In the genomic region with DNA sequence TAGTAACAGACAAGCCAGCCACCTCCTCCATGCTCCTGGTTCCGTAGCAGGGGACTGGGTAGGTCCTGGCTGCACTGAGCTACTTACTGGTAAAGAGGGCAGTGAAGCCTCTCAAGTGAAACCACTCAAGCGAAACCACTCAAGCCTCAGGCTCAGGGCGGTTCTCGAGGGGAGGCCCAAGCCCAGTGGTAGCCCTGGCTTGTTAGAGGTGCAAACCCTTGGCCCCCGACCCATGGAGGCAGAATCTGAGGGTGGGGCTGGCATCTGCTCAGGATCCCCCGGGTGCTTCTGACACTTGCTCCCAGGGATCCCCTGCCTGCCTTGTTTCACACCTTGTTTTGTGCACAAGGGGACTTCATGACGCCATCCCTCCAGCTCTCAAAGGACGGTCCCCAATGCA, we compare ENCODE assay signal across 14 cellular contexts.
"Had no signal": no experiment of that assay in that cellular context is flagged by ENCODE, and none has a peak within 500 bp of the region (broad histone marks: within the 10 kb centered on the region; RNA-seq: fewer than 3 reads in every experiment).

No MANE protein-coding gene starts in this region.

- H3K4me1 ChIP-seq: tibial nerve had no signal

- H3K4me3 ChIP-seq: tibial nerve had no signal

- H3K27me3 Mint-ChIP-seq: activated CD8-positive, alpha-beta memory T cell treated with anti-CD3 and anti-CD28 coated beads, Interleukin-2, amount 10 ng/mL, durations not matched to agents 7 days and 5 days; activated naive CD4-positive, alpha-beta T cell treated with anti-CD3 and anti-CD28 coated beads, Interleukin-2, amount 10 ng/mL, durations not matched to agents 7 days and 5 days had no signal

- H3K9me3 ChIP-seq: neutrophil, tibial nerve had no signal

- H3K36me3 Mint-ChIP-seq: activated CD8-positive, alpha-beta memory T cell treated with anti-CD3 and anti-CD28 coated beads, Interleukin-2, amount 10 ng/mL, durations not matched to agents 7 days and 5 days; activated naive CD4-positive, alpha-beta T cell treated with anti-CD3 and anti-CD28 coated beads, Interleukin-2, amount 10 ng/mL, durations not matched to agents 7 days and 5 days; immature natural killer cell; naive B cell; stimulated activated memory B cell treated with anti-CD40 and anti-IgM and Interleukin-4, amounts not matched to agents 10 μg/mL and 1 μg/mL and 100 μg/mL, for 72 hours had no signal

- H3K9me3 Mint-ChIP-seq: activated naive CD4-positive, alpha-beta T cell treated with anti-CD3 and anti-CD28 coated beads, Interleukin-2, amount 10 ng/mL, durations not matched to agents 7 days and 5 days; immature natural killer cell; naive B cell; stimulated activated memory B cell treated with anti-CD40 and anti-IgM and Interleukin-4, amounts not matched to agents 10 μg/mL and 1 μg/mL and 100 μg/mL, for 72 hours had no signal

- H3K4me3 Mint-ChIP-seq: activated CD8-positive, alpha-beta memory T cell treated with anti-CD3 and anti-CD28 coated beads, Interleukin-2, amount 10 ng/mL, durations not matched to agents 7 days and 5 days; activated naive CD4-positive, alpha-beta T cell treated with anti-CD3 and anti-CD28 coated beads, Interleukin-2, amount 10 ng/mL, durations not matched to agents 7 days and 5 days; immature natural killer cell; naive B cell; stimulated activated memory B cell treated with anti-CD40 and anti-IgM and Interleukin-4, amounts not matched to agents 10 μg/mL and 1 μg/mL and 100 μg/mL, for 72 hours had no signal

- H3K36me3 ChIP-seq: neutrophil, tibial nerve had no signal

- H3K27ac ChIP-seq: epithelial cell of prostate, neutrophil, tibial nerve had no signal

- H3K27ac Mint-ChIP-seq: activated CD8-positive, alpha-beta memory T cell treated with anti-CD3 and anti-CD28 coated beads, Interleukin-2, amount 10 ng/mL, durations not matched to agents 7 days and 5 days; activated naive CD4-positive, alpha-beta T cell treated with anti-CD3 and anti-CD28 coated beads, Interleukin-2, amount 10 ng/mL, durations not matched to agents 7 days and 5 days; immature natural killer cell; stimulated activated memory B cell treated with anti-CD40 and anti-IgM and Interleukin-4, amounts not matched to agents 10 μg/mL and 1 μg/mL and 100 μg/mL, for 72 hours had no signal

- H3K4me1 Mint-ChIP-seq: activated CD8-positive, alpha-beta memory T cell treated with anti-CD3 and anti-CD28 coated beads, Interleukin-2, amount 10 ng/mL, durations not matched to agents 7 days and 5 days; activated naive CD4-positive, alpha-beta T cell treated with anti-CD3 and anti-CD28 coated beads, Interleukin-2, amount 10 ng/mL, durations not matched to agents 7 days and 5 days; immature natural killer cell; naive B cell; stimulated activated memory B cell treated with anti-CD40 and anti-IgM and Interleukin-4, amounts not matched to agents 10 μg/mL and 1 μg/mL and 100 μg/mL, for 72 hours had no signal

- DNase-seq: activated CD4-positive, alpha-beta T cell treated with anti-CD3 and anti-CD28 coated beads for 1 hour; activated CD4-positive, alpha-beta T cell treated with anti-CD3 and anti-CD28 coated beads, Interleukin-2, amount 50 U/mL, for 48 hours; activated CD8-positive, alpha-beta memory T cell treated with anti-CD3 and anti-CD28 coated beads, Interleukin-2, amount 10 ng/mL, durations not matched to agents 7 days and 5 days; activated naive CD4-positive, alpha-beta T cell treated with anti-CD3 and anti-CD28 coated beads, Interleukin-2, amount 10 ng/mL, durations not matched to agents 7 days and 5 days; activated T-cell treated with anti-CD3 and anti-CD28 coated beads, Interleukin-2, amount 50 U/mL, for 1 hour; foreskin melanocyte; head of caudate nucleus; immature natural killer cell; naive B cell; stimulated activated CD4-positive, alpha-beta T cell treated with anti-CD3 and anti-CD28 coated beads, Interleukin-2, amount 100 ng/mL, for 48 hours had no signal
